8 cellular contexts compared by ENCODE assay signal in the genomic region with DNA sequence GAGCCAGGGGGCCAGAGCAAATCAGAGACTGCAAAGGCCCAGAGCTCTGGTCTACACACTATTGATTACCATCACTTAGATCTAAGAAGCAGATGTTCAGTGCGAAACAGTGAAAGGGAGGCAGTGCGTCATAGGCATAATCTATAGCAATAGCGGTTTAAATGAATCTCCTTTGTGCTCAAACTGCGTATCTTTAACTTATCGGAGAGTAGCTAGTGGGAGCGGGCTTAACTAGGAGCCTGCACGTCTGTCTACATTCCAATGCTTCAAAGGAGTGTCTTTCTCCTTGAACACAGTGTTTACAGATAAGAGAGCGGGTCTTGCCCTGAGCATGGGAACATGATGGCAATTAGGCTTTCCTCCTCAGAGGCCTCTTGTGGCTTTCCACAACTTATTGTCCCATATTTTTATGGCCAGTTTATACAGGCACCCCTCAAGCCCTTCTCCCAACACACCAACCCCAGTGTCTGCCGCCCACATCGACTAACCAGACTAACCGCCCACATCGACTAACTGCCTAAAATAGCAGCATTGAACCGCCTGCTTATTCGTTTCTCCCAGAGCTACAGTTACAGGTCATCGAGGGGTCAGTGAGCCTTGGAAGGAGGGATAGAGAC. TPM values are rescaled to one million over a fixed set of nuclear protein-coding genes. Genes with fewer than 3 reads are reported as not detected.
DNase-seq lines count a peak whose midpoint lies in the region; TF ChIP-seq lines count a peak whose summit lies in the region.
"Not testable (repeated sequence)": the region's sequence is repeated elsewhere in the genome, so short reads cannot be mapped to it uniquely, and the experiment has no call there.

No MANE protein-coding gene starts in this region.

- H3K27me3 ChIP-seq in SJCRH30; trophoblast cell (ENCODE audit: insufficient read depth, low read length); testis: not testable (repeated sequence)

- not testable (repeated sequence) for H4K91ac ChIP-seq in trophoblast cell (ENCODE audit: low read depth, low read length)

- not testable (repeated sequence) for H3K9me3 Mint-ChIP-seq in activated CD4-positive, alpha-beta T cell treated with anti-CD3 and anti-CD28 coated beads, Interleukin-2, amount 10 ng/mL, durations not matched to agents 24 days and 14 days; activated T-helper 2 cell treated with anti-CD3 and anti-CD28 coated beads, Interferon-gamma antibody, Interleukin-2, Interleukin-4, amounts not matched to agents 10 μg/mL and 5 μg/mL and 100 μg/mL, durations not matched to agents 14 hours and 24 hours and 36 hours; mesothelial cell of epicardium

- peaks cover 34% of the 10 kb centered on the region for H3K4me1 Mint-ChIP-seq in activated CD4-positive, alpha-beta T cell treated with anti-CD3 and anti-CD28 coated beads, Interleukin-2, amount 10 ng/mL, durations not matched to agents 24 days and 14 days
- peaks cover 44% of the 10 kb centered on the region for H3K4me1 Mint-ChIP-seq in activated T-helper 2 cell treated with anti-CD3 and anti-CD28 coated beads, Interferon-gamma antibody, Interleukin-2, Interleukin-4, amounts not matched to agents 10 μg/mL and 5 μg/mL and 100 μg/mL, durations not matched to agents 14 hours and 24 hours and 36 hours (ENCODE audit: low read depth)
- H3K4me1 Mint-ChIP-seq in mesothelial cell of epicardium = peaks cover 28% of the 10 kb centered on the region

- not testable (repeated sequence) for H3K14ac ChIP-seq in trophoblast cell (ENCODE audit: low read length)

- not testable (repeated sequence) for H2BK120ac ChIP-seq in trophoblast cell (ENCODE audit: insufficient read depth, low read length, poor library complexity)

- H4K12ac ChIP-seq in trophoblast cell (ENCODE audit: low read depth, low read length) = not testable (repeated sequence)

- not testable (repeated sequence) for H3K4me1 ChIP-seq in SJCRH30; trophoblast cell (ENCODE audit: control insufficient read depth in 1 of 2, insufficient read depth in 2 of 2, low read length in 2 of 2)
- peaks cover 25% of the 10 kb centered on the region for H3K4me1 ChIP-seq in testis

- not testable (repeated sequence) for H3K4ac ChIP-seq in trophoblast cell (ENCODE audit: low read depth, low read length)

- H3K27me3 Mint-ChIP-seq in activated CD4-positive, alpha-beta T cell treated with anti-CD3 and anti-CD28 coated beads, Interleukin-2, amount 10 ng/mL, durations not matched to agents 24 days and 14 days; activated T-helper 2 cell treated with anti-CD3 and anti-CD28 coated beads, Interferon-gamma antibody, Interleukin-2, Interleukin-4, amounts not matched to agents 10 μg/mL and 5 μg/mL and 100 μg/mL, durations not matched to agents 14 hours and 24 hours and 36 hours (ENCODE audit: low read depth); mesothelial cell of epicardium (ENCODE audit: low read depth): not testable (repeated sequence)

- not testable (repeated sequence) for H3K79me1 ChIP-seq in trophoblast cell (ENCODE audit: low read length)

- H3K27ac Mint-ChIP-seq in activated CD4-positive, alpha-beta T cell treated with anti-CD3 and anti-CD28 coated beads, Interleukin-2, amount 10 ng/mL, durations not matched to agents 24 days and 14 days = peak overlapping the region; percentile 91
- H3K27ac Mint-ChIP-seq in activated T-helper 2 cell treated with anti-CD3 and anti-CD28 coated beads, Interferon-gamma antibody, Interleukin-2, Interleukin-4, amounts not matched to agents 10 μg/mL and 5 μg/mL and 100 μg/mL, durations not matched to agents 14 hours and 24 hours and 36 hours = peak overlapping the region; percentile 91
- peak overlapping the region; percentile 96 for H3K27ac Mint-ChIP-seq in mesothelial cell of epicardium

- not testable (repeated sequence) for TF ChIP-seq CTCF in mesothelial cell of epicardium (IDR thresholded peaks at IDR 0.05; ENCODE audit: unreplicated experiment); testis (IDR thresholded peaks at IDR 0.05)

- H3K36me3 Mint-ChIP-seq in activated CD4-positive, alpha-beta T cell treated with anti-CD3 and anti-CD28 coated beads, Interleukin-2, amount 10 ng/mL, durations not matched to agents 24 days and 14 days (ENCODE audit: low read depth); activated T-helper 2 cell treated with anti-CD3 and anti-CD28 coated beads, Interferon-gamma antibody, Interleukin-2, Interleukin-4, amounts not matched to agents 10 μg/mL and 5 μg/mL and 100 μg/mL, durations not matched to agents 14 hours and 24 hours and 36 hours (ENCODE audit: low read depth); mesothelial cell of epicardium: not testable (repeated sequence)

- H3K4me3 Mint-ChIP-seq in activated CD4-positive, alpha-beta T cell treated with anti-CD3 and anti-CD28 coated beads, Interleukin-2, amount 10 ng/mL, durations not matched to agents 24 days and 14 days = peak overlapping the region; percentile 68
- H3K4me3 Mint-ChIP-seq in activated T-helper 2 cell treated with anti-CD3 and anti-CD28 coated beads, Interferon-gamma antibody, Interleukin-2, Interleukin-4, amounts not matched to agents 10 μg/mL and 5 μg/mL and 100 μg/mL, durations not matched to agents 14 hours and 24 hours and 36 hours (ENCODE audit: low read depth) = not testable (repeated sequence)
- H3K4me3 Mint-ChIP-seq in mesothelial cell of epicardium = peak overlapping the region; percentile 36

- not testable (repeated sequence) for H2BK5ac ChIP-seq in trophoblast cell (ENCODE audit: low read depth, low read length, poor library complexity)

- H3K36me3 ChIP-seq in SJCRH30; trophoblast cell (ENCODE audit: control insufficient read depth in 1 of 2, insufficient read depth in 2 of 2, low read length in 2 of 2); testis (ENCODE audit: low read depth, missing control alignments): not testable (repeated sequence)

- H3K18ac ChIP-seq in trophoblast cell (ENCODE audit: low read length) = not testable (repeated sequence)

- not testable (repeated sequence) for H4K8ac ChIP-seq in trophoblast cell (ENCODE audit: low read depth, low read length)

- not testable (repeated sequence) for H3K9me3 ChIP-seq in SJCRH30 (replicated peaks); trophoblast cell (ENCODE audit: insufficient read depth, low read depth, low read length); testis

- not testable (repeated sequence) for TF ChIP-seq POLR2A in testis (IDR thresholded peaks at IDR 0.05)

- H2AFZ ChIP-seq in trophoblast cell (ENCODE audit: insufficient read depth, low read length, poor library complexity) = not testable (repeated sequence)

- not testable (repeated sequence) for H3K4me3 ChIP-seq in SJCRH30, testis
- H3K4me3 ChIP-seq in trophoblast cell (ENCODE audit: low read depth, low read length) = peak overlapping the region; percentile 5

- DNase-seq in ELF-1 (ENCODE audit: low read depth, low spot score) (peak; percentile 59), SJCRH30 (peak; percentile 29 to 57), trophoblast cell (peak; percentile 27 to 74), testis (peak; percentile 67)
- DNase-seq in activated CD4-positive, alpha-beta T cell treated with anti-CD3 and anti-CD28 coated beads, Interleukin-2, amount 10 ng/mL, durations not matched to agents 24 days and 14 days; activated T-helper 2 cell treated with anti-CD3 and anti-CD28 coated beads, Interferon-gamma antibody, Interleukin-2, Interleukin-4, amounts not matched to agents 10 μg/mL and 5 μg/mL and 100 μg/mL, durations not matched to agents 14 hours and 24 hours and 36 hours (ENCODE audit: low spot score); mesothelial cell of epicardium (ENCODE audit: low spot score in 2 of 2, unreplicated experiment in 2 of 2): not testable (repeated sequence)
- DNase-seq in central memory CD4-positive, alpha-beta T cell = peak; percentile 38

- H2BK12ac ChIP-seq in trophoblast cell (ENCODE audit: low read length) = not testable (repeated sequence)

- H3K23ac ChIP-seq in trophoblast cell (ENCODE audit: low read length) = not testable (repeated sequence)

- H3K27ac ChIP-seq in SJCRH30; trophoblast cell (ENCODE audit: low read depth, low read length): not testable (repeated sequence)
- peak overlapping the region; percentile 74 to 77 for H3K27ac ChIP-seq in testis

- H3K9ac ChIP-seq in trophoblast cell (ENCODE audit: low read length) = not testable (repeated sequence)

- not testable (repeated sequence) for H3K4me2 ChIP-seq in trophoblast cell (ENCODE audit: low read length)

- not testable (repeated sequence) for H3K79me2 ChIP-seq in trophoblast cell (ENCODE audit: control insufficient read depth, insufficient read depth, low read length, poor library complexity)

- intact Hi-C loops in activated CD4-positive, alpha-beta T cell treated with anti-CD3 and anti-CD28 coated beads, Interleukin-2, amount 10 ng/mL, durations not matched to agents 24 days and 14 days (cut with micrococcal nuclease); activated T-helper 2 cell treated with anti-CD3 and anti-CD28 coated beads, Interferon-gamma antibody, Interleukin-2, Interleukin-4, amounts not matched to agents 10 μg/mL and 5 μg/mL and 100 μg/mL, durations not matched to agents 14 hours and 24 hours and 36 hours (cut with micrococcal nuclease); testis (cut with DNase I; ENCODE audit: low total_unique reads): not testable (repeated sequence)

- not testable (repeated sequence) for H2AK5ac ChIP-seq in trophoblast cell (ENCODE audit: low read length)

- WGBS in trophoblast cell (ENCODE audit: extremely low coverage, insufficient coverage, insufficient read length) = no CpG with 5 or more reads among the region's 15 CpGs
- 20 to 23% methylated on average over 15 of the region's 15 CpGs for WGBS in testis, 2 donors

RNA-seq across cellular contexts. Expression of a gene that starts 19.6 kb away (rescaled TPM):
- 22.2 and 22.6 TPM in 2 replicates for total RNA-seq in SJCRH30 (2014; rRNA removed; shearing (Covaris generic))
- total RNA-seq in activated CD4-positive, alpha-beta T cell treated with anti-CD3 and anti-CD28 coated beads, Interleukin-2, amount 10 ng/mL, durations not matched to agents 24 days and 14 days = 114 and 122 TPM in 2 replicates
- total RNA-seq in activated T-helper 2 cell treated with anti-CD3 and anti-CD28 coated beads, Interferon-gamma antibody, Interleukin-2, Interleukin-4, amounts not matched to agents 10 μg/mL and 5 μg/mL and 100 μg/mL, durations not matched to agents 14 hours and 24 hours and 36 hours = 118 and 121 TPM in 2 replicates
- 63.2 to 67.9 TPM (median 66.1 TPM) in 3 replicates for total RNA-seq in mesothelial cell of epicardium
- polyA plus RNA-seq in trophoblast cell (2013) = 26.2 and 27.0 TPM in 2 replicates
- total RNA-seq in testis = 100 to 1,000 TPM; 292 to 319 TPM
- polyA plus RNA-seq in testis (ENCODE audit: insufficient read depth, low read depth, low replicate concordance) = 88.7 TPM
